10 cellular contexts compared by ENCODE assay signal in genomic region chr12:75982974-75983660, GRCh38. TPM values are rescaled to one million over a fixed set of nuclear protein-coding genes. Genes with fewer than 3 reads are reported as not detected.
A peak's percentile ranks its signal among the peaks of the same experiment; 100 is the strongest.
DNase-seq lines count a peak whose midpoint lies in the region; ATAC-seq and TF ChIP-seq lines count a peak whose summit lies in the region.
"Had no signal": no experiment of that assay in that cellular context is flagged by ENCODE, and none has a peak within 500 bp of the region (broad histone marks: within the 10 kb centered on the region; RNA-seq: fewer than 3 reads in every experiment).

No MANE protein-coding gene starts in this region.

- no peaks in the 10 kb centered on the region for H3K27me3 ChIP-seq in AG04450 (ENCODE audit: control insufficient read depth, insufficient read depth, low read length)
- H3K27me3 ChIP-seq in mucosa of rectum (ENCODE audit: control insufficient read depth in 2 of 2, insufficient read depth in 2 of 2, low read length in 2 of 2) = no peaks in the 10 kb centered on the region
- no peaks in the 10 kb centered on the region for H3K27me3 ChIP-seq in CD8-positive, alpha-beta T cell (ENCODE audit: insufficient read depth, low read length)

- CTCF ChIA-PET in AG04450 (lab: Charles Lee) = no interaction called here
- CTCF ChIA-PET in CD8-positive, alpha-beta T cell (lab: Charles Lee) = no interaction called here

- no peaks in the 10 kb centered on the region for H3K36me3 Mint-ChIP-seq in effector memory CD8-positive, alpha-beta T cell (ENCODE audit: insufficient read depth)
- peaks cover 1% of the 10 kb centered on the region for H3K36me3 Mint-ChIP-seq in mesothelial cell of epicardium
- no peaks in the 10 kb centered on the region for H3K36me3 Mint-ChIP-seq in CD8-positive, alpha-beta T cell

- H3K27ac Mint-ChIP-seq in effector memory CD8-positive, alpha-beta T cell = peak overlapping the region; percentile 0 to 1
- H3K27ac Mint-ChIP-seq in mesothelial cell of epicardium = no peak overlapping the region
- no peak overlapping the region for H3K27ac Mint-ChIP-seq in CD8-positive, alpha-beta T cell

- TF ChIP-seq CTCF in AG04450 (IDR thresholded peaks at IDR 0.05; ENCODE audit: low read depth, low read length) = no peak
- no peak for TF ChIP-seq CTCF in mesothelial cell of epicardium (IDR thresholded peaks at IDR 0.05; ENCODE audit: unreplicated experiment)
- TF ChIP-seq CTCF in CD8-positive, alpha-beta T cell (IDR thresholded peaks at IDR 0.05) = no peak

- POLR2A ChIA-PET in AG04450 (lab: Yijun Ruan, JAX) = no interaction called here
- POLR2A ChIA-PET in CD8-positive, alpha-beta T cell (lab: Charles Lee) = no interaction called here

- H3K4me3 ChIP-seq in AG04450 (ENCODE audit: low read depth, low read length) = peak overlapping the region; percentile 55
- peak overlapping the region; percentile 21 to 61 for H3K4me3 ChIP-seq in mucosa of rectum (ENCODE audit: low read length in 2 of 2)
- no peak overlapping the region for H3K4me3 ChIP-seq in CD8-positive, alpha-beta T cell (ENCODE audit: low read depth, low read length)
- H3K4me3 ChIP-seq: prostate gland had no signal

- H3K27ac ChIP-seq in AG04450 (ENCODE audit: low read depth, low read length) = no peak overlapping the region
- peak overlapping the region; percentile 10 to 27 for H3K27ac ChIP-seq in mucosa of rectum (ENCODE audit: low read depth in 2 of 2, low read length in 2 of 2)
- H3K27ac ChIP-seq in CD8-positive, alpha-beta T cell (ENCODE audit: low read depth, low read length) = no peak overlapping the region
- H3K27ac ChIP-seq: prostate gland had no signal

- no peaks in the 10 kb centered on the region for H3K9me3 Mint-ChIP-seq in effector memory CD8-positive, alpha-beta T cell
- H3K9me3 Mint-ChIP-seq in mesothelial cell of epicardium = peaks cover 2% of the 10 kb centered on the region
- H3K9me3 Mint-ChIP-seq in CD8-positive, alpha-beta T cell = peaks cover 2% of the 10 kb centered on the region
- H3K9me3 Mint-ChIP-seq: central memory CD8-positive, alpha-beta T cell had no signal

- peaks cover 29 to 34% of the 10 kb centered on the region in 2 donors for H3K4me1 Mint-ChIP-seq in effector memory CD8-positive, alpha-beta T cell (ENCODE audit: low read depth in 2 of 2)
- H3K4me1 Mint-ChIP-seq in mesothelial cell of epicardium = peaks cover 28% of the 10 kb centered on the region
- peaks cover 31% of the 10 kb centered on the region for H3K4me1 Mint-ChIP-seq in CD8-positive, alpha-beta T cell (ENCODE audit: low read depth)

- H3K9me3 ChIP-seq in AG04450 (ENCODE audit: control insufficient read depth, insufficient read depth, low read length) = no peaks in the 10 kb centered on the region
- H3K9me3 ChIP-seq in mucosa of rectum (ENCODE audit: control insufficient read depth in 2 of 2, low read length in 2 of 2) = no peaks in the 10 kb centered on the region
- no peaks in the 10 kb centered on the region for H3K9me3 ChIP-seq in CD8-positive, alpha-beta T cell (ENCODE audit: low read length)
- H3K9me3 ChIP-seq: prostate gland had no signal

- ATAC-seq in effector memory CD8-positive, alpha-beta T cell (replicated peaks) = no peak
- ATAC-seq in HG02981 (IDR thresholded peaks at IDR 0.05; ENCODE audit: unreplicated experiment) (no peak), GM19351 (IDR thresholded peaks at IDR 0.05; ENCODE audit: unreplicated experiment) (no peak)
- ATAC-seq in CD8-positive, alpha-beta T cell = no peak

- no peak for DNase-seq in AG04450 (ENCODE audit: low read depth, low spot score)
- peak; percentile 55 for DNase-seq in HT-29 (ENCODE audit: low spot score)
- no peak for DNase-seq in effector memory CD8-positive, alpha-beta T cell
- DNase-seq in mesothelial cell of epicardium (ENCODE audit: low spot score in 2 of 2, unreplicated experiment in 2 of 2) = no peak
- DNase-seq in CD8-positive, alpha-beta T cell = no peak

- H3K9ac ChIP-seq in mucosa of rectum (ENCODE audit: low read depth in 1 of 2, low read length in 2 of 2) = no peak overlapping the region

- no peaks in the 10 kb centered on the region for H3K27me3 Mint-ChIP-seq in effector memory CD8-positive, alpha-beta T cell
- H3K27me3 Mint-ChIP-seq in mesothelial cell of epicardium (ENCODE audit: low read depth) = no peaks in the 10 kb centered on the region
- H3K27me3 Mint-ChIP-seq in CD8-positive, alpha-beta T cell (ENCODE audit: low read depth) = no peaks in the 10 kb centered on the region

- peak overlapping the region in 1 of 2 donors; percentile 21 for H3K4me3 Mint-ChIP-seq in effector memory CD8-positive, alpha-beta T cell
- H3K4me3 Mint-ChIP-seq in mesothelial cell of epicardium = no peak overlapping the region
- no peak overlapping the region for H3K4me3 Mint-ChIP-seq in CD8-positive, alpha-beta T cell
- H3K4me3 Mint-ChIP-seq: central memory CD8-positive, alpha-beta T cell had no signal

- intact Hi-C loops in CD8-positive, alpha-beta T cell (cut with DNase I, micrococcal nuclease) = no loop called here

- no peaks in the 10 kb centered on the region for H3K36me3 ChIP-seq in mucosa of rectum (ENCODE audit: control insufficient read depth in 2 of 2, insufficient read depth in 2 of 2, low read length in 2 of 2)
- no peaks in the 10 kb centered on the region for H3K36me3 ChIP-seq in CD8-positive, alpha-beta T cell (ENCODE audit: insufficient read depth, low read length)
- H3K36me3 ChIP-seq: prostate gland had no signal

- peaks cover 15 to 30% of the 10 kb centered on the region in 2 donors for H3K4me1 ChIP-seq in mucosa of rectum (ENCODE audit: control insufficient read depth in 2 of 2, insufficient read depth in 2 of 2, low read length in 2 of 2)
- peaks cover 17% of the 10 kb centered on the region for H3K4me1 ChIP-seq in CD8-positive, alpha-beta T cell (ENCODE audit: insufficient read depth, low read length)
- H3K4me1 ChIP-seq: prostate gland had no signal

RNA-seq across cellular contexts. Expression of gene PHLDA1, which starts 48.5 kb away (rescaled TPM):
- 89.0 and 99.5 TPM in 2 replicates for polyA plus RNA-seq in AG04450 (2011; rRNA removed)
- polyA minus RNA-seq in AG04450 (2011; rRNA and poly(A)+ RNA removed) = 106 and 118 TPM in 2 replicates
- total RNA-seq in HT-29 (2014; rRNA removed; shearing (Covaris generic)) = 38.5 and 41.7 TPM in 2 replicates
- 23.4 to 24.4 TPM (median 23.6 TPM) in 3 replicates for total RNA-seq in mesothelial cell of epicardium
- 1 to 10 TPM; 5.6 to 5.8 TPM for total RNA-seq in CD8-positive, alpha-beta T cell

Comparison
In these comparisons a context has a peak if more than half of its experiments do, and no peak if none do; other contexts are left out.
1. H3K27ac ChIP-seq: peak in mucosa of rectum (2 of 2); none in AG04450 (single experiment) and CD8-positive, alpha-beta T cell (single experiment).
2. H3K27ac Mint-ChIP-seq: peak in effector memory CD8-positive, alpha-beta T cell (2 of 2); none in mesothelial cell of epicardium (single experiment) and CD8-positive, alpha-beta T cell (single experiment).